Comparison of ENCODE assay signal across 15 cellular contexts in genomic region chr1:231695439-231696255, GRCh38.
DNase-seq lines count a peak whose midpoint lies in the region; ATAC-seq and TF ChIP-seq lines count a peak whose summit lies in the region.
"Had no signal": no experiment of that assay in that cellular context is flagged by ENCODE, and none has a peak within 500 bp of the region (broad histone marks: within the 10 kb centered on the region; RNA-seq: fewer than 3 reads in every experiment).

No MANE protein-coding gene starts in this region.

- H3K27ac ChIP-seq in left ventricle myocardium inferior (replicated peaks) (no peak overlapping the region), upper lobe of left lung (no peak overlapping the region)

- TF ChIP-seq CTCF in left ventricle myocardium inferior (IDR thresholded peaks at IDR 0.05; ENCODE audit: borderline replicate concordance) (no peak), glutamatergic neuron (IDR thresholded peaks at IDR 0.05; ENCODE audit: partially characterized antibody, unreplicated experiment) (no peak), upper lobe of left lung (IDR thresholded peaks at IDR 0.05) (no peak)

- peak overlapping the region; percentile 92 for H3K27ac Mint-ChIP-seq in glutamatergic neuron (ENCODE audit: unreplicated experiment)
- H3K27ac Mint-ChIP-seq: activated naive CD4-positive, alpha-beta T cell treated with anti-CD3 and anti-CD28 coated beads, Interleukin-2, amount 50 U/mL, for 24 hours; HFFc6; WTC11 had no signal

- WGBS in upper lobe of left lung, 2 donors, result 86 to 91% methylated on average over 8 of the region's 8 CpGs

- intact Hi-C loops in left ventricle myocardium inferior (cut with micrococcal nuclease), result no loop called here
- intact Hi-C loops in Right ventricle myocardium inferior (cut with DNase I), result no loop called here

- H3K27me3 ChIP-seq in left ventricle myocardium inferior (ENCODE audit: low read depth) (no peaks in the 10 kb centered on the region), upper lobe of left lung (no peaks in the 10 kb centered on the region)

- H3K4me1 Mint-ChIP-seq in glutamatergic neuron (ENCODE audit: low read depth, unreplicated experiment), result peaks cover 26% of the 10 kb centered on the region

- H3K9me3 ChIP-seq in left ventricle myocardium inferior (replicated peaks) (no peaks in the 10 kb centered on the region), upper lobe of left lung (no peaks in the 10 kb centered on the region)

- H3K4me1 ChIP-seq in left ventricle myocardium inferior (peaks cover 43% of the 10 kb centered on the region), upper lobe of left lung (peaks cover 0 to 11% (median 7%) of the 10 kb centered on the region in 4 donors)

- no peak overlapping the region for H3K4me3 ChIP-seq in left ventricle myocardium inferior
- H3K4me3 ChIP-seq in upper lobe of left lung, result no peak overlapping the region
- H3K4me3 ChIP-seq: smooth muscle cell had no signal

- peaks cover 6% of the 10 kb centered on the region for H3K9me3 Mint-ChIP-seq in glutamatergic neuron (ENCODE audit: unreplicated experiment)
- H3K9me3 Mint-ChIP-seq: activated naive CD4-positive, alpha-beta T cell treated with anti-CD3 and anti-CD28 coated beads, Interleukin-2, amount 50 U/mL, for 24 hours; HFFc6 had no signal

- H3K27me3 Mint-ChIP-seq in glutamatergic neuron (ENCODE audit: unreplicated experiment), result peaks cover 9% of the 10 kb centered on the region
- H3K27me3 Mint-ChIP-seq: activated naive CD4-positive, alpha-beta T cell treated with anti-CD3 and anti-CD28 coated beads, Interleukin-2, amount 50 U/mL, for 24 hours had no signal

- no peaks in the 10 kb centered on the region for H3K36me3 ChIP-seq in left ventricle myocardium inferior
- peaks cover 0 to 4% (median 0%) of the 10 kb centered on the region in 4 donors for H3K36me3 ChIP-seq in upper lobe of left lung

- peak overlapping the region; percentile 81 for H3K4me3 Mint-ChIP-seq in glutamatergic neuron (ENCODE audit: unreplicated experiment)
- H3K4me3 Mint-ChIP-seq: activated naive CD4-positive, alpha-beta T cell treated with anti-CD3 and anti-CD28 coated beads, Interleukin-2, amount 50 U/mL, for 24 hours; HFFc6; WTC11 had no signal

- H3K36me3 Mint-ChIP-seq in glutamatergic neuron (ENCODE audit: unreplicated experiment), result peaks cover 3% of the 10 kb centered on the region
- H3K36me3 Mint-ChIP-seq: WTC11 had no signal

- TF ChIP-seq EP300 in upper lobe of left lung (IDR thresholded peaks at IDR 0.05), result no peak

- peak; percentile 22 for DNase-seq in left ventricle myocardium inferior
- no peak for DNase-seq in Right ventricle myocardium inferior (ENCODE audit: missing footprints)
- peak; percentile 57 for DNase-seq in glutamatergic neuron
- no peak for DNase-seq in upper lobe of left lung
- DNase-seq in NCI-H526 treated with DMSO at 0.1 percent for 48 hours (lab: John Stamatoyannopoulos, UW), result no peak
- DNase-seq in activated CD8-positive, alpha-beta memory T cell treated with anti-CD3 and anti-CD28 coated beads for 24 hours, result no peak
- DNase-seq: ACHN, HFFc6, NCI-H2081, occipital lobe had no signal

- no peak for TF ChIP-seq POLR2A in upper lobe of left lung (IDR thresholded peaks at IDR 0.05)

- ATAC-seq in Right ventricle myocardium inferior (no peak), SK-N-SH treated with all-trans-retinoic acid at 6 μM for 48 hours (peak; percentile 58), GM19395 (IDR thresholded peaks at IDR 0.05; ENCODE audit: unreplicated experiment) (no peak), upper lobe of left lung (ENCODE audit: low FRiP score in 2 of 2) (no peak)
- ATAC-seq: WTC11 had no signal

TF ChIP-seq in SK-N-SH treated with all-trans-retinoic acid at 6 μM for 48 hours, 23 proteins besides CTCF, POLR2A, EP300 and RAD21:
- TF ChIP-seq TSHZ2 (CRISPR knock-in tag; IDR thresholded peaks at IDR 0.05), result 0 out of 2 replicates have a peak, but pooled peaks have one; percentile 27
- no peak for TF ChIP-seq OSR1 (CRISPR knock-in tag; IDR thresholded peaks at IDR 0.05)
- TF ChIP-seq ISL1 (CRISPR knock-in tag; IDR thresholded peaks at IDR 0.05), result no peak
- TF ChIP-seq ZFP3 (CRISPR knock-in tag; IDR thresholded peaks at IDR 0.05), result no peak

Comparison
In these comparisons a context has a peak if more than half of its experiments do, and no peak if none do; other contexts are left out.
1. DNase-seq: peak in left ventricle myocardium inferior (single experiment) and glutamatergic neuron (single experiment); none in Right ventricle myocardium inferior (single experiment), upper lobe of left lung (0 of 2), NCI-H526 treated with DMSO at 0.1 percent for 48 hours (single experiment) and activated CD8-positive, alpha-beta memory T cell treated with anti-CD3 and anti-CD28 coated beads for 24 hours (single experiment).